In the genomic region with DNA sequence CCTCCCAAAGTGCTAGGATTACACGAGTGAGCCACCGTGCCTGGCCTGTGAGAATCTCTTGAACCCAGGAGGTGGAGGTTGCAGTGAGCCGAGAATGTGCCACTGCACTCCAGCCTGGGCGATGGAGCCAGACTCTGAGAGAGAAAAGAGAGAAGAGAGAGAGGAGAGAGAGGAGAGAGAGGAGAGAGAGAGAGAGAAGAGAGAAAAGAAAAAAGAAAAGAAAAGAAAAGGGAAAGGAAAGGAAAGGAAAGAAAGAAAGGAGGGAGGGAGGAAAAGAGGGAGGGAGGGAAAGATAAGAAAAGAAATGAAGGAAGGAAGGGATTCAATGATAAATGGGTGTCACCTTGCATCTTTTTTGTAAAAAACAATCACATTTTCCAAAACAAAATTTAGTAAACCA, we compare ENCODE assay signal across 31 cellular contexts.
"Had no signal": no experiment of that assay in that cellular context is flagged by ENCODE, and none has a peak within 500 bp of the region (broad histone marks: within the 10 kb centered on the region; RNA-seq: fewer than 3 reads in every experiment).

No MANE protein-coding gene starts in this region.

- H3K27me3 ChIP-seq: neural progenitor cell, ovary, right lobe of liver, sigmoid colon, spleen, suprapubic skin, testis, tibial artery, transverse colon, upper lobe of right lung, uterus had no signal

- H3K4me3 ChIP-seq: neural progenitor cell, ovary, psoas muscle, right lobe of liver, sigmoid colon, spleen, suprapubic skin, testis, tibial artery, transverse colon, upper lobe of right lung, uterus had no signal

- H3K4me3 Mint-ChIP-seq: naive B cell; naive thymus-derived CD8-positive, alpha-beta T cell; natural killer cell treated with Interleukin-12 subunit alpha and Interleukin-12 subunit beta and Interleukin-15 and Interleukin-18, amount 100 ng/mL, for 72 hours; nephron progenitor cell; neural progenitor cell; stimulated activated memory B cell treated with anti-CD40 and anti-IgM and Interleukin-4, amounts not matched to agents 10 μg/mL and 1 μg/mL and 100 μg/mL, for 72 hours; stimulated activated naive CD8-positive, alpha-beta T cell treated with anti-CD3 and anti-CD28 coated beads, Interleukin-15, amount 100 ng/mL, for 72 hours; type B pancreatic cell had no signal

- H3K4me2 ChIP-seq: neural progenitor cell had no signal

- H3K27ac ChIP-seq: neural progenitor cell, ovary, parathyroid adenoma, psoas muscle, right lobe of liver, sigmoid colon, spleen, suprapubic skin, testis, tibial artery, transverse colon, upper lobe of right lung, uterus had no signal

- H3K4me1 ChIP-seq: neural progenitor cell, parathyroid adenoma, psoas muscle, right lobe of liver, sigmoid colon, spleen, suprapubic skin, testis, tibial artery, transverse colon, upper lobe of right lung, uterus had no signal

- ATAC-seq: naive thymus-derived CD8-positive, alpha-beta T cell; natural killer cell treated with Interleukin-12 subunit alpha and Interleukin-12 subunit beta and Interleukin-15 and Interleukin-18, amount 100 ng/mL, for 72 hours; psoas muscle; right lobe of liver; stimulated activated memory B cell treated with anti-CD40 and anti-IgM and Interleukin-4, amounts not matched to agents 10 μg/mL and 1 μg/mL and 100 μg/mL, for 72 hours; stimulated activated naive CD8-positive, alpha-beta T cell treated with anti-CD3 and anti-CD28 coated beads, Interleukin-15, amount 100 ng/mL, for 72 hours; stimulated activated naive CD8-positive, alpha-beta T cell treated with anti-CD3 and anti-CD28 coated beads, Interleukin-15, Interleukin-2, amounts not matched to agents 100 U/mL and 50 U/mL, for 24 hours; upper lobe of right lung had no signal

- H3K36me3 Mint-ChIP-seq: naive B cell; natural killer cell treated with Interleukin-12 subunit alpha and Interleukin-12 subunit beta and Interleukin-15 and Interleukin-18, amount 100 ng/mL, for 72 hours had no signal

- H3K27me3 Mint-ChIP-seq: naive B cell; naive thymus-derived CD8-positive, alpha-beta T cell; natural killer cell treated with Interleukin-12 subunit alpha and Interleukin-12 subunit beta and Interleukin-15 and Interleukin-18, amount 100 ng/mL, for 72 hours; progenitor cell of endocrine pancreas; stimulated activated memory B cell treated with anti-CD40 and anti-IgM and Interleukin-4, amounts not matched to agents 10 μg/mL and 1 μg/mL and 100 μg/mL, for 72 hours; stimulated activated naive CD8-positive, alpha-beta T cell treated with anti-CD3 and anti-CD28 coated beads, Interleukin-15, amount 100 ng/mL, for 72 hours; type B pancreatic cell had no signal

- H3K9me3 ChIP-seq: ovary, psoas muscle, right lobe of liver, sigmoid colon, spleen, suprapubic skin, testis, tibial artery, transverse colon, upper lobe of right lung, uterus had no signal

- H3K36me3 ChIP-seq: neural progenitor cell, ovary, right lobe of liver, suprapubic skin, transverse colon, upper lobe of right lung, uterus had no signal

- H3K27ac Mint-ChIP-seq: naive thymus-derived CD8-positive, alpha-beta T cell; natural killer cell treated with Interleukin-12 subunit alpha and Interleukin-12 subunit beta and Interleukin-15 and Interleukin-18, amount 100 ng/mL, for 72 hours; nephron progenitor cell; neural progenitor cell; progenitor cell of endocrine pancreas; stimulated activated memory B cell treated with anti-CD40 and anti-IgM and Interleukin-4, amounts not matched to agents 10 μg/mL and 1 μg/mL and 100 μg/mL, for 72 hours; type B pancreatic cell had no signal

- H3K9me3 Mint-ChIP-seq: naive B cell; naive thymus-derived CD8-positive, alpha-beta T cell; natural killer cell treated with Interleukin-12 subunit alpha and Interleukin-12 subunit beta and Interleukin-15 and Interleukin-18, amount 100 ng/mL, for 72 hours; nephron progenitor cell; neural progenitor cell; stimulated activated memory B cell treated with anti-CD40 and anti-IgM and Interleukin-4, amounts not matched to agents 10 μg/mL and 1 μg/mL and 100 μg/mL, for 72 hours; stimulated activated naive CD8-positive, alpha-beta T cell treated with anti-CD3 and anti-CD28 coated beads, Interleukin-15, amount 100 ng/mL, for 72 hours; type B pancreatic cell had no signal

- H3K79me2 ChIP-seq: parathyroid adenoma had no signal

- H3K9ac ChIP-seq: neural progenitor cell, parathyroid adenoma had no signal

- H2AFZ ChIP-seq: neural progenitor cell, parathyroid adenoma had no signal

- DNase-seq: naive B cell; naive thymus-derived CD8-positive, alpha-beta T cell; nephron progenitor cell; occipital lobe; ovary; psoas muscle; right lobe of liver; sigmoid colon; small intestine; spleen; stimulated activated CD4-positive, alpha-beta T cell treated with anti-CD3 and anti-CD28 coated beads, Interleukin-12 subunit alpha, Interleukin-12 subunit beta, amount 100 ng/mL, for 4 hours; stimulated activated CD4-positive, alpha-beta T cell treated with anti-CD3 and anti-CD28 coated beads, Interleukin-1b, Interleukin-23, amount 100 ng/mL, for 48 hours; stimulated activated CD4-positive, alpha-beta T cell treated with anti-CD3 and anti-CD28 coated beads, Interleukin-4, amount 100 ng/mL, for 1 hour; stimulated activated CD4-positive, alpha-beta T cell treated with anti-CD3 and anti-CD28 coated beads, Interleukin-4, amount 100 ng/mL, for 4 hours; stimulated activated CD8-positive, alpha-beta memory T cell treated with anti-CD3 and anti-CD28 coated beads, Interleukin-4, amount 100 ng/mL, for 48 hours; stimulated activated naive CD4-positive, alpha-beta T cell; stimulated activated naive CD8-positive, alpha-beta T cell treated with anti-CD3 and anti-CD28 coated beads, Interleukin-15, amount 100 ng/mL, for 72 hours; stimulated activated naive CD8-positive, alpha-beta T cell treated with anti-CD3 and anti-CD28 coated beads, Interleukin-15, Interleukin-2, amounts not matched to agents 100 U/mL and 50 U/mL, for 24 hours; substantia nigra; testis; tibial artery; transverse colon; uterus had no signal

- H3K4me1 Mint-ChIP-seq: naive B cell; naive thymus-derived CD8-positive, alpha-beta T cell; nephron progenitor cell; neural progenitor cell; stimulated activated memory B cell treated with anti-CD40 and anti-IgM and Interleukin-4, amounts not matched to agents 10 μg/mL and 1 μg/mL and 100 μg/mL, for 72 hours had no signal
